ENCODE assay signal across 8 cellular contexts in the genomic region with DNA sequence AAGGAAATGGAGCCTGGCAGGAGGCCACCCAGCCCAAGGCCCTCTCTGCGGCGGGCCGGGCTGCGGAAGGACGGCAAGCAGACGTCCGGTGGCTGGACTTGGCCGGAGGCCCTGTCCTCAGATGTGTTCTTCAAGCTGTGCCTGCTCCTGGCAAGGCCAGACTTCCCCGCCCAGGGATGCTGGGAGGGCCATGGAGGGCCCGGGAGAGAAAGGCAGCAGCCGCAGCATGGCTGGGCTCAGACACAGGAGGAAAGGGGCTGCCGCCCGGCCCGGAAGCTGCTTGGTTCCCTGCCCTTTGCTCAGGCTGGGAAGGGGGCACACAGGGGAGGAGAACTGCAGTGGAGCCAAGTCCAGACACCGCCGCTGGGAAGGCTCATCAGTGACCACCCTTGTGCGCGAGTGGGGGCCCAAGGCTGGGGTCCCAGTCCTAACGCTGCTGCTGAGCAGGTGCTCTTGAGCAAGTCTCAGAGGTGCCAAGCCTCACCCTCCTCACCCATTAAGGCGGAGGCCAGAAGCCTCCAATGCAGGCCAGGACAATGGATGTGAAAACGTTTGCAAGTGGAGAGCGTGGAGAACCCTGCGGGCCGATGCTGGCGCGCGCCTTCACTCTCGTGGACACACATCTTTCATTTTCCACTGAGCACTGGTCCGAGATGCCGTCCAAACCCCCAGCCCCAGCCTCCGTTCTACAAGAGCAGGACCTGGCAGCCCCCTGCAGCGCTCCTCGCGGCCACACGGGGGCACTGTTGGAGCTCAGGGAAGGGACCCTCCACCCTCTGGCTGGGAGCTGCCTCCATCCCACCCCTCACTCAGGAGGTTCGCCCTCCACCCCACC. TPM values are rescaled to one million over a fixed set of nuclear protein-coding genes. Genes with fewer than 3 reads are reported as not detected.
DNase-seq lines count a peak whose midpoint lies in the region; ATAC-seq and TF ChIP-seq lines count a peak whose summit lies in the region.

No MANE protein-coding gene starts in this region.

- TF ChIP-seq CTCF in RWPE2 (IDR thresholded peaks at IDR 0.05; ENCODE audit: poor library complexity, severe bottlenecking): peak; percentile 74
- peak in 3 of 4 experiments; percentile 43 to 68 (median 54) for TF ChIP-seq CTCF in sigmoid colon (IDR thresholded peaks at IDR 0.05)

- no peaks in the 10 kb centered on the region for H3K4me1 ChIP-seq in RWPE2 (ENCODE audit: insufficient read depth, poor library complexity, severe bottlenecking)
- H3K4me1 ChIP-seq in sigmoid colon: peaks cover 0 to 25% (median 14%) of the 10 kb centered on the region in 4 donors

- 0 out of 3 replicates have a peak, but pooled peaks have one; percentile 32 for ATAC-seq in RWPE2 (ENCODE audit: low read depth)
- ATAC-seq in GM19035 (IDR thresholded peaks at IDR 0.05; ENCODE audit: unreplicated experiment): no peak
- ATAC-seq in HG03025 (IDR thresholded peaks at IDR 0.05; ENCODE audit: low FRiP score, unreplicated experiment): no peak

- H3K27ac ChIP-seq in RWPE2 (ENCODE audit: poor library complexity, severe bottlenecking) (no peak overlapping the region), sigmoid colon (no peak overlapping the region)

- WGBS in sigmoid colon, 2 donors: 48 to 52% methylated on average over 36 of the region's 36 CpGs

- H3K36me3 ChIP-seq in RWPE2 (ENCODE audit: low read depth): no peaks in the 10 kb centered on the region
- no peaks in the 10 kb centered on the region for H3K36me3 ChIP-seq in sigmoid colon

- H3K9me3 ChIP-seq in RWPE2 (ENCODE audit: severe bottlenecking) (no peaks in the 10 kb centered on the region), sigmoid colon (no peaks in the 10 kb centered on the region)

- peak; percentile 76 for DNase-seq in AG08396 (ENCODE audit: low spot score)
- peak; percentile 68 for DNase-seq in GM19240 (ENCODE audit: insufficient read length, low spot score)
- DNase-seq in RWPE2 (ENCODE audit: low spot score): no peak
- peak; percentile 64 for DNase-seq in activated naive CD4-positive, alpha-beta T cell treated with anti-CD3 and anti-CD28 coated beads, Interleukin-2, amount 50 U/mL, for 16 hours
- peak; percentile 87 for DNase-seq in cardiac septum (ENCODE audit: low spot score)
- DNase-seq in sigmoid colon: peak; percentile 76

- intact Hi-C loops in cardiac septum (cut with DNase I) (loop anchor here (2.0 to 5.0 kb wide), 2 partner anchors 62 to 77 kb away; no protein-coding TSS in a partner anchor), sigmoid colon (cut with DNase I) (no loop called here)

- H3K27me3 ChIP-seq in RWPE2 (ENCODE audit: insufficient read depth, poor library complexity, severe bottlenecking): peaks cover 7% of the 10 kb centered on the region
- H3K27me3 ChIP-seq in sigmoid colon: peaks cover 8 to 51% (median 24%) of the 10 kb centered on the region in 3 donors

- TF ChIP-seq EP300 in sigmoid colon (IDR thresholded peaks at IDR 0.05): no peak

- TF ChIP-seq POLR2A in sigmoid colon (IDR thresholded peaks at IDR 0.05): no peak

- H3K4me3 ChIP-seq in RWPE2 (ENCODE audit: severe bottlenecking) (no peak overlapping the region), sigmoid colon (no peak overlapping the region)

RNA-seq across cellular contexts. Expression of gene CROCC2, which starts 7.9 kb away (rescaled TPM):
- total RNA-seq in cardiac septum (not detected), sigmoid colon (not detected)
- polyA plus RNA-seq in sigmoid colon: under 1 TPM in 2 of 3 donors, not detected in 1; under 0.01 to 0.09 TPM

RNA-seq across cellular contexts. Expression of gene MAB21L4, which starts 18.1 kb away (rescaled TPM):
- total RNA-seq in cardiac septum (not detected), sigmoid colon (not detected)
- 10 to 100 TPM in 1 of 3 donors, 1 to 10 TPM in 2; 1.2 to 17.6 (median 1.7) TPM for polyA plus RNA-seq in sigmoid colon

RNA-seq across cellular contexts. Expression of gene AGXT, which starts 45.4 kb away (rescaled TPM):
- total RNA-seq in cardiac septum (not detected), sigmoid colon (not detected)
- 1 to 10 TPM in 2 of 3 donors, under 1 TPM in 1; 0.60 to 2.4 (median 1.6) TPM for polyA plus RNA-seq in sigmoid colon
